In genomic region chr3:29853841-29854397, GRCh38 we compare ENCODE assay signal across 22 cellular contexts.
DNase-seq lines count a peak whose midpoint lies in the region; TF ChIP-seq lines count a peak whose summit lies in the region.
"Had no signal": no experiment of that assay in that cellular context is flagged by ENCODE, and none has a peak within 500 bp of the region (broad histone marks: within the 10 kb centered on the region; RNA-seq: fewer than 3 reads in every experiment).

No MANE protein-coding gene starts in this region.

- H3K27me3 ChIP-seq in endodermal cell (ENCODE audit: control insufficient read depth, insufficient read depth, low read length, poor library complexity, severe bottlenecking): no peaks in the 10 kb centered on the region
- H3K27me3 ChIP-seq: Peyer's patch had no signal

- H3K36me3 ChIP-seq in endodermal cell (ENCODE audit: control insufficient read depth, insufficient read depth, low read length): no peaks in the 10 kb centered on the region
- H3K36me3 ChIP-seq: Peyer's patch had no signal

- H3K4me1 ChIP-seq in endodermal cell (ENCODE audit: control insufficient read depth, insufficient read depth, low read length): no peaks in the 10 kb centered on the region
- H3K4me1 ChIP-seq: Peyer's patch had no signal

- no peak overlapping the region for H3K27ac ChIP-seq in endodermal cell (ENCODE audit: low read depth, low read length)
- H3K27ac ChIP-seq: 22Rv1, C4-2B, Peyer's patch had no signal

- H3K9me3 Mint-ChIP-seq in endodermal cell (peaks cover 18% of the 10 kb centered on the region), progenitor cell of endocrine pancreas (ENCODE audit: low read depth) (peaks cover 12% of the 10 kb centered on the region)

- DNase-seq in NCI-H2171 treated with DMSO at 0.1 percent for 48 hours (lab: John Stamatoyannopoulos, UW) (peak; percentile 17), NCI-H2171 (lab: John Stamatoyannopoulos, UW) (no peak), ELF-1 (ENCODE audit: low read depth, low spot score) (peak; percentile 46), endodermal cell (peak; percentile 71), progenitor cell of endocrine pancreas (ENCODE audit: low spot score, unreplicated experiment) (no peak), SW480 (ENCODE audit: low spot score) (no peak), NCI-H1436 (lab: John Stamatoyannopoulos, UW) (no peak)
- DNase-seq: Caco-2; CD8-positive, alpha-beta T cell; DND-41; Karpas-422; NCI-H1105; NCI-H146; NCI-H1930; NCI-H2107; NCI-H510A; NCI-H69; Peyer's patch; SK-N-SH had no signal

- H3K4me3 ChIP-seq in endodermal cell (ENCODE audit: low read length): no peak overlapping the region
- H3K4me3 ChIP-seq: Peyer's patch had no signal

- H3K27ac Mint-ChIP-seq in endodermal cell (no peak overlapping the region), progenitor cell of endocrine pancreas (peak overlapping the region; percentile 12)
- H3K27ac Mint-ChIP-seq: CD8-positive, alpha-beta T cell had no signal

- no peak overlapping the region for H3K9ac ChIP-seq in endodermal cell (ENCODE audit: extremely low read depth, low read length, poor library complexity, severe bottlenecking)
- H3K9ac ChIP-seq: SK-N-SH had no signal

- TF ChIP-seq CTCF in endodermal cell (conservative IDR thresholded peaks at IDR 0.05) (no peak), progenitor cell of endocrine pancreas (IDR thresholded peaks at IDR 0.05; ENCODE audit: unreplicated experiment) (no peak)

- peaks cover 14% of the 10 kb centered on the region for H3K4me1 Mint-ChIP-seq in endodermal cell
- H3K4me1 Mint-ChIP-seq in progenitor cell of endocrine pancreas (ENCODE audit: low read depth): no peaks in the 10 kb centered on the region
- H3K4me1 Mint-ChIP-seq: B cell had no signal

- no peaks in the 10 kb centered on the region for H3K27me3 Mint-ChIP-seq in endodermal cell (ENCODE audit: insufficient read depth)
- no peaks in the 10 kb centered on the region for H3K27me3 Mint-ChIP-seq in progenitor cell of endocrine pancreas
- H3K27me3 Mint-ChIP-seq: B cell had no signal

- H3K36me3 Mint-ChIP-seq in endodermal cell (ENCODE audit: low read depth) (peaks cover 5% of the 10 kb centered on the region), progenitor cell of endocrine pancreas (ENCODE audit: insufficient read depth) (peaks cover 1% of the 10 kb centered on the region)
- H3K36me3 Mint-ChIP-seq: CD8-positive, alpha-beta T cell had no signal

- H3K4me3 Mint-ChIP-seq in endodermal cell (no peak overlapping the region), progenitor cell of endocrine pancreas (ENCODE audit: low read depth) (no peak overlapping the region)
- H3K4me3 Mint-ChIP-seq: B cell; CD8-positive, alpha-beta T cell had no signal

- H3K9me3 ChIP-seq in endodermal cell (ENCODE audit: control insufficient read depth, low read length): peaks cover 16% of the 10 kb centered on the region
- H3K9me3 ChIP-seq: Caco-2, Peyer's patch, SK-N-SH had no signal

- 85% methylated on average over 7 of the region's 7 CpGs; no CpG with 5 or more reads in 1 of the 2 experiments for WGBS in endodermal cell (ENCODE audit: insufficient coverage in 1 of 2, insufficient read length in 1 of 2), 2 experiments

Comparison
In these comparisons a context has a peak if more than half of its experiments do, and no peak if none do; other contexts are left out.
1. DNase-seq: peak in NCI-H2171 treated with DMSO at 0.1 percent for 48 hours (single experiment), ELF-1 (single experiment) and endodermal cell (single experiment); none in NCI-H2171 (single experiment), progenitor cell of endocrine pancreas (single experiment), SW480 (single experiment) and NCI-H1436 (single experiment).